ENCODE assay signal across 1 cellular context in the genomic region with DNA sequence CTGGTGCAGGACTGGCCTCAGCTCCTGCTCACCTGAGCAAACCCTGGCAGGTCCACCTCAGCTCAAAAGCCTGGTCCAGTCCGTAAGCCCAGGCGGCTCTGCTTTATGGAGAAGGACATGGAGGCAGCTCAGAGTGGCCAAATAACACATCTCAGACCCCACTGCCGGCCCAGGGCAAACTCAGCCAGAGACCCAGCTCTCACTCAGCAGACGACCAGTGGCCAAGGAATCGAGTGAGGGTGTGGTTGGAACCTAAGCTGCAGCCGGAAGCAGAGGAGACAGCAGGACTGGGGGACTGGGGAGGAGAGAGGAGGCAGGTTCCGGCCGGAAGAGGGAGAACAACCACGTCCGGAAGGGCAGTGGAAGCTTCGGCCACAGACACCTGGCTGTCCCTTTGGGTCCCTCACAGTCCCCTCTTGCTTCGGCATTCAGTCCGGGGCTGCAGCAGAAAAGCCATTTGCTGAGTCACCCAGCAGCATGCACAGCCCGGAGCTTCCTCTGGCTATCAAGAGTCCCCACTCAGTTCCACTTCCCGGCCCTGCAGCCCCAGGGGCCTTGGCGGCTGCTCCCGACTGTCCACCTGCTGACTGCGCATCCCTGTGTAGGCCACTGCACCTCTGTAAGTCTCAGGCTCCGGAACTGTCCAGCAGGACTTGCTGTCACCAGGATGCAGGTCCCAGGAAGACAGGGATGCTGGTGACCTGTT.
A peak's percentile ranks its signal among the peaks of the same experiment; 100 is the strongest.
TF ChIP-seq lines count a peak whose summit lies in the region.

No MANE protein-coding gene starts in this region.

TF ChIP-seq in K562, 482 proteins besides CTCF, POLR2A, EP300 and RAD21 (continued from another document and continues in another):
- TF ChIP-seq, protein P1, sequence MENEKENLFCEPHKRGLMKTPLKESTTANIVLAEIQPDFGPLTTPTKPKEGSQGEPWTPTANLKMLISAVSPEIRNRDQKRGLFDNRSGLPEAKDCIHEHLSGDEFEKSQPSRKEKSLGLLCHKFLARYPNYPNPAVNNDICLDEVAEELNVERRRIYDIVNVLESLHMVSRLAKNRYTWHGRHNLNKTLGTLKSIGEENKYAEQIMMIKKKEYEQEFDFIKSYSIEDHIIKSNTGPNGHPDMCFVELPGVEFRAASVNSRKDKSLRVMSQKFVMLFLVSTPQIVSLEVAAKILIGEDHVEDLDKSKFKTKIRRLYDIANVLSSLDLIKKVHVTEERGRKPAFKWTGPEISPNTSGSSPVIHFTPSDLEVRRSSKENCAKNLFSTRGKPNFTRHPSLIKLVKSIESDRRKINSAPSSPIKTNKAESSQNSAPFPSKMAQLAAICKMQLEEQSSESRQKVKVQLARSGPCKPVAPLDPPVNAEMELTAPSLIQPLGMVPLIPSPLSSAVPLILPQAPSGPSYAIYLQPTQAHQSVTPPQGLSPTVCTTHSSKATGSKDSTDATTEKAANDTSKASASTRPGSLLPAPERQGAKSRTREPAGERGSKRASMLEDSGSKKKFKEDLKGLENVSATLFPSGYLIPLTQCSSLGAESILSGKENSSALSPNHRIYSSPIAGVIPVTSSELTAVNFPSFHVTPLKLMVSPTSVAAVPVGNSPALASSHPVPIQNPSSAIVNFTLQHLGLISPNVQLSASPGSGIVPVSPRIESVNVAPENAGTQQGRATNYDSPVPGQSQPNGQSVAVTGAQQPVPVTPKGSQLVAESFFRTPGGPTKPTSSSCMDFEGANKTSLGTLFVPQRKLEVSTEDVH (IDR thresholded peaks at IDR 0.05; ENCODE audit: low read depth, partially characterized antibody), result peak; percentile 57
- TF ChIP-seq NRF1 (conservative IDR thresholded peaks at IDR 0.05 in 1 of 2, IDR thresholded peaks at IDR 0.05 in 1 of 2), result 0 out of 4 replicates have a peak, but pooled peaks of 1 of the 2 experiments have one; percentile 19
- no peak for TF ChIP-seq TAF7 (tag; IDR thresholded peaks at IDR 0.05)
- TF ChIP-seq L3MBTL2 (IDR thresholded peaks at IDR 0.05), result peak; percentile 56; the same call in 1 of the 2 replicates
- TF ChIP-seq FOXP1 (CRISPR knock-in tag; IDR thresholded peaks at IDR 0.05), result no peak
- no peak for TF ChIP-seq SETDB1 (IDR thresholded peaks at IDR 0.05; ENCODE audit: low read length)
- TF ChIP-seq GABPB1 (CRISPR knock-in tag; IDR thresholded peaks at IDR 0.05), result peak; percentile 95
- TF ChIP-seq NFE2 (IDR thresholded peaks at IDR 0.05; ENCODE audit: low read depth), result peak; percentile 83
- TF ChIP-seq MCM5 (IDR thresholded peaks at IDR 0.05; ENCODE audit: low read depth), result no peak
- no peak for TF ChIP-seq BACH1 (tag; IDR thresholded peaks at IDR 0.05)
- no peak for TF ChIP-seq MTA2 (IDR thresholded peaks at IDR 0.05; ENCODE audit: low read depth)
- no peak for TF ChIP-seq ZNF707 (CRISPR knock-in tag; conservative IDR thresholded peaks at IDR 0.05)
- no peak for TF ChIP-seq SREBF2 (CRISPR knock-in tag; IDR thresholded peaks at IDR 0.05)
- no peak for TF ChIP-seq GTF2A2 (tag; IDR thresholded peaks at IDR 0.05)
- TF ChIP-seq POU5F1 (IDR thresholded peaks at IDR 0.05; ENCODE audit: borderline replicate concordance, low read depth, low read length, partially characterized antibody), result no peak
- TF ChIP-seq, protein P2, sequence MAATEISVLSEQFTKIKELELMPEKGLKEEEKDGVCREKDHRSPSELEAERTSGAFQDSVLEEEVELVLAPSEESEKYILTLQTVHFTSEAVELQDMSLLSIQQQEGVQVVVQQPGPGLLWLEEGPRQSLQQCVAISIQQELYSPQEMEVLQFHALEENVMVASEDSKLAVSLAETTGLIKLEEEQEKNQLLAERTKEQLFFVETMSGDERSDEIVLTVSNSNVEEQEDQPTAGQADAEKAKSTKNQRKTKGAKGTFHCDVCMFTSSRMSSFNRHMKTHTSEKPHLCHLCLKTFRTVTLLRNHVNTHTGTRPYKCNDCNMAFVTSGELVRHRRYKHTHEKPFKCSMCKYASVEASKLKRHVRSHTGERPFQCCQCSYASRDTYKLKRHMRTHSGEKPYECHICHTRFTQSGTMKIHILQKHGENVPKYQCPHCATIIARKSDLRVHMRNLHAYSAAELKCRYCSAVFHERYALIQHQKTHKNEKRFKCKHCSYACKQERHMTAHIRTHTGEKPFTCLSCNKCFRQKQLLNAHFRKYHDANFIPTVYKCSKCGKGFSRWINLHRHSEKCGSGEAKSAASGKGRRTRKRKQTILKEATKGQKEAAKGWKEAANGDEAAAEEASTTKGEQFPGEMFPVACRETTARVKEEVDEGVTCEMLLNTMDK (IDR thresholded peaks at IDR 0.05; ENCODE audit: borderline replicate concordance, insufficient read depth, low read depth, low read length, poor library complexity, severe bottlenecking), result no peak
- TF ChIP-seq ARID1B (IDR thresholded peaks at IDR 0.05), result 0 out of 2 replicates have a peak, but pooled peaks have one; percentile 18
- TF ChIP-seq EHMT2 (IDR thresholded peaks at IDR 0.05), result peak; percentile 59; the same call in 1 of the 2 replicates
- no peak for TF ChIP-seq MBD2 (IDR thresholded peaks at IDR 0.05; ENCODE audit: borderline replicate concordance, low read depth)
- TF ChIP-seq TEAD4 (IDR thresholded peaks at IDR 0.05; ENCODE audit: low read length), result no peak
- TF ChIP-seq TEAD4 (CRISPR knock-in tag; IDR thresholded peaks at IDR 0.05; ENCODE audit: borderline replicate concordance), result no peak
- TF ChIP-seq TRIM24 (IDR thresholded peaks at IDR 0.05), result peak in 1 of 2 experiments; percentile 89; a peak in 2 of 4 replicates
- TF ChIP-seq GABPB2 (CRISPR knock-in tag; conservative IDR thresholded peaks at IDR 0.05), result no peak
- peak; percentile 12; the same call in 1 of the 2 replicates for TF ChIP-seq NFE2L1 (tag; IDR thresholded peaks at IDR 0.05; ENCODE audit: borderline replicate concordance, low read depth)
- TF ChIP-seq MAFK (IDR thresholded peaks at IDR 0.05; ENCODE audit: low read length), result peak; percentile 53
- no peak for TF ChIP-seq ZNF324 (CRISPR knock-in tag; IDR thresholded peaks at IDR 0.05)
- TF ChIP-seq PRMT5 (CRISPR knock-in tag; IDR thresholded peaks at IDR 0.05), result no peak
- peak in 1 of 2 experiments; percentile 39; a peak in 1 of 3 replicates for TF ChIP-seq CBX3 (IDR thresholded peaks at IDR 0.05; ENCODE audit: borderline replicate concordance in 1 of 2, low read length in 2 of 2)
- TF ChIP-seq NCOA1 (IDR thresholded peaks at IDR 0.05; ENCODE audit: low read depth), result peak; percentile 90
- no peak for TF ChIP-seq ZNF232 (CRISPR knock-in tag; IDR thresholded peaks at IDR 0.05)
- TF ChIP-seq HDGF (IDR thresholded peaks at IDR 0.05), result no peak
- TF ChIP-seq, protein P3, sequence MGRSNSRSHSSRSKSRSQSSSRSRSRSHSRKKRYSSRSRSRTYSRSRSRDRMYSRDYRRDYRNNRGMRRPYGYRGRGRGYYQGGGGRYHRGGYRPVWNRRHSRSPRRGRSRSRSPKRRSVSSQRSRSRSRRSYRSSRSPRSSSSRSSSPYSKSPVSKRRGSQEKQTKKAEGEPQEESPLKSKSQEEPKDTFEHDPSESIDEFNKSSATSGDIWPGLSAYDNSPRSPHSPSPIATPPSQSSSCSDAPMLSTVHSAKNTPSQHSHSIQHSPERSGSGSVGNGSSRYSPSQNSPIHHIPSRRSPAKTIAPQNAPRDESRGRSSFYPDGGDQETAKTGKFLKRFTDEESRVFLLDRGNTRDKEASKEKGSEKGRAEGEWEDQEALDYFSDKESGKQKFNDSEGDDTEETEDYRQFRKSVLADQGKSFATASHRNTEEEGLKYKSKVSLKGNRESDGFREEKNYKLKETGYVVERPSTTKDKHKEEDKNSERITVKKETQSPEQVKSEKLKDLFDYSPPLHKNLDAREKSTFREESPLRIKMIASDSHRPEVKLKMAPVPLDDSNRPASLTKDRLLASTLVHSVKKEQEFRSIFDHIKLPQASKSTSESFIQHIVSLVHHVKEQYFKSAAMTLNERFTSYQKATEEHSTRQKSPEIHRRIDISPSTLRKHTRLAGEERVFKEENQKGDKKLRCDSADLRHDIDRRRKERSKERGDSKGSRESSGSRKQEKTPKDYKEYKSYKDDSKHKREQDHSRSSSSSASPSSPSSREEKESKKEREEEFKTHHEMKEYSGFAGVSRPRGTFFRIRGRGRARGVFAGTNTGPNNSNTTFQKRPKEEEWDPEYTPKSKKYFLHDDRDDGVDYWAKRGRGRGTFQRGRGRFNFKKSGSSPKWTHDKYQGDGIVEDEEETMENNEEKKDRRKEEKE (IDR thresholded peaks at IDR 0.05; ENCODE audit: borderline replicate concordance in 1 of 2, control insufficient read depth in 1 of 2, low read depth in 2 of 2, low read length in 1 of 2), result no peak
- TF ChIP-seq, protein P4, sequence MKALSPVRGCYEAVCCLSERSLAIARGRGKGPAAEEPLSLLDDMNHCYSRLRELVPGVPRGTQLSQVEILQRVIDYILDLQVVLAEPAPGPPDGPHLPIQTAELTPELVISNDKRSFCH (CRISPR knock-in tag; IDR thresholded peaks at IDR 0.05), result no peak
- TF ChIP-seq, protein P4 (tag; IDR thresholded peaks at IDR 0.05), result 0 out of 2 replicates have a peak, but pooled peaks have one; percentile 38
- TF ChIP-seq HDAC2 (IDR thresholded peaks at IDR 0.05), result no peak
- TF ChIP-seq, protein P5, sequence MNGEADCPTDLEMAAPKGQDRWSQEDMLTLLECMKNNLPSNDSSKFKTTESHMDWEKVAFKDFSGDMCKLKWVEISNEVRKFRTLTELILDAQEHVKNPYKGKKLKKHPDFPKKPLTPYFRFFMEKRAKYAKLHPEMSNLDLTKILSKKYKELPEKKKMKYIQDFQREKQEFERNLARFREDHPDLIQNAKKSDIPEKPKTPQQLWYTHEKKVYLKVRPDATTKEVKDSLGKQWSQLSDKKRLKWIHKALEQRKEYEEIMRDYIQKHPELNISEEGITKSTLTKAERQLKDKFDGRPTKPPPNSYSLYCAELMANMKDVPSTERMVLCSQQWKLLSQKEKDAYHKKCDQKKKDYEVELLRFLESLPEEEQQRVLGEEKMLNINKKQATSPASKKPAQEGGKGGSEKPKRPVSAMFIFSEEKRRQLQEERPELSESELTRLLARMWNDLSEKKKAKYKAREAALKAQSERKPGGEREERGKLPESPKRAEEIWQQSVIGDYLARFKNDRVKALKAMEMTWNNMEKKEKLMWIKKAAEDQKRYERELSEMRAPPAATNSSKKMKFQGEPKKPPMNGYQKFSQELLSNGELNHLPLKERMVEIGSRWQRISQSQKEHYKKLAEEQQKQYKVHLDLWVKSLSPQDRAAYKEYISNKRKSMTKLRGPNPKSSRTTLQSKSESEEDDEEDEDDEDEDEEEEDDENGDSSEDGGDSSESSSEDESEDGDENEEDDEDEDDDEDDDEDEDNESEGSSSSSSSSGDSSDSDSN (IDR thresholded peaks at IDR 0.05; ENCODE audit: borderline replicate concordance in 1 of 2, low read depth in 2 of 2, low read length in 2 of 2), result no peak
- TF ChIP-seq ZNF134 (CRISPR knock-in tag; conservative IDR thresholded peaks at IDR 0.05), result no peak
- no peak for TF ChIP-seq EZH2 (IDR thresholded peaks at IDR 0.05; ENCODE audit: borderline replicate concordance, low read depth, low read length)
- TF ChIP-seq, protein P6, sequence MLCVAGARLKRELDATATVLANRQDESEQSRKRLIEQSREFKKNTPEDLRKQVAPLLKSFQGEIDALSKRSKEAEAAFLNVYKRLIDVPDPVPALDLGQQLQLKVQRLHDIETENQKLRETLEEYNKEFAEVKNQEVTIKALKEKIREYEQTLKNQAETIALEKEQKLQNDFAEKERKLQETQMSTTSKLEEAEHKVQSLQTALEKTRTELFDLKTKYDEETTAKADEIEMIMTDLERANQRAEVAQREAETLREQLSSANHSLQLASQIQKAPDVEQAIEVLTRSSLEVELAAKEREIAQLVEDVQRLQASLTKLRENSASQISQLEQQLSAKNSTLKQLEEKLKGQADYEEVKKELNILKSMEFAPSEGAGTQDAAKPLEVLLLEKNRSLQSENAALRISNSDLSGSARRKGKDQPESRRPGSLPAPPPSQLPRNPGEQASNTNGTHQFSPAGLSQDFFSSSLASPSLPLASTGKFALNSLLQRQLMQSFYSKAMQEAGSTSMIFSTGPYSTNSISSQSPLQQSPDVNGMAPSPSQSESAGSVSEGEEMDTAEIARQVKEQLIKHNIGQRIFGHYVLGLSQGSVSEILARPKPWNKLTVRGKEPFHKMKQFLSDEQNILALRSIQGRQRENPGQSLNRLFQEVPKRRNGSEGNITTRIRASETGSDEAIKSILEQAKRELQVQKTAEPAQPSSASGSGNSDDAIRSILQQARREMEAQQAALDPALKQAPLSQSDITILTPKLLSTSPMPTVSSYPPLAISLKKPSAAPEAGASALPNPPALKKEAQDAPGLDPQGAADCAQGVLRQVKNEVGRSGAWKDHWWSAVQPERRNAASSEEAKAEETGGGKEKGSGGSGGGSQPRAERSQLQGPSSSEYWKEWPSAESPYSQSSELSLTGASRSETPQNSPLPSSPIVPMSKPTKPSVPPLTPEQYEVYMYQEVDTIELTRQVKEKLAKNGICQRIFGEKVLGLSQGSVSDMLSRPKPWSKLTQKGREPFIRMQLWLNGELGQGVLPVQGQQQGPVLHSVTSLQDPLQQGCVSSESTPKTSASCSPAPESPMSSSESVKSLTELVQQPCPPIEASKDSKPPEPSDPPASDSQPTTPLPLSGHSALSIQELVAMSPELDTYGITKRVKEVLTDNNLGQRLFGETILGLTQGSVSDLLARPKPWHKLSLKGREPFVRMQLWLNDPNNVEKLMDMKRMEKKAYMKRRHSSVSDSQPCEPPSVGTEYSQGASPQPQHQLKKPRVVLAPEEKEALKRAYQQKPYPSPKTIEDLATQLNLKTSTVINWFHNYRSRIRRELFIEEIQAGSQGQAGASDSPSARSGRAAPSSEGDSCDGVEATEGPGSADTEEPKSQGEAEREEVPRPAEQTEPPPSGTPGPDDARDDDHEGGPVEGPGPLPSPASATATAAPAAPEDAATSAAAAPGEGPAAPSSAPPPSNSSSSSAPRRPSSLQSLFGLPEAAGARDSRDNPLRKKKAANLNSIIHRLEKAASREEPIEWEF (CRISPR knock-in tag; IDR thresholded peaks at IDR 0.05), result no peak
- TF ChIP-seq KLF1 (tag; IDR thresholded peaks at IDR 0.05), result peak; percentile 49; the same call in 1 of the 2 replicates
- no peak for TF ChIP-seq ZNF263 (CRISPR knock-in tag; IDR thresholded peaks at IDR 0.05; ENCODE audit: borderline replicate concordance)
- TF ChIP-seq SMARCA5 (IDR thresholded peaks at IDR 0.05), result no peak
- TF ChIP-seq CCAR2 (IDR thresholded peaks at IDR 0.05; ENCODE audit: low read depth, low read length), result no peak
- no peak for TF ChIP-seq GATA2 (CRISPR knock-in tag; IDR thresholded peaks at IDR 0.05)
- TF ChIP-seq POLR3G (IDR thresholded peaks at IDR 0.05; ENCODE audit: extremely low read depth, insufficient read length, insufficient replicate concordance), result no peak
- TF ChIP-seq KLF10 (CRISPR knock-in tag; IDR thresholded peaks at IDR 0.05), result no peak
- no peak for TF ChIP-seq SMAD2 (IDR thresholded peaks at IDR 0.05; ENCODE audit: low read depth, low read length)
- TF ChIP-seq C11orf30 (IDR thresholded peaks at IDR 0.05; ENCODE audit: low read depth), result peak; percentile 80
- no peak for TF ChIP-seq HDAC8 (tag; IDR thresholded peaks at IDR 0.05)
- no peak for TF ChIP-seq NCOA6 (IDR thresholded peaks at IDR 0.05)
